ENCODE assay signal across 25 cellular contexts in the genomic region with DNA sequence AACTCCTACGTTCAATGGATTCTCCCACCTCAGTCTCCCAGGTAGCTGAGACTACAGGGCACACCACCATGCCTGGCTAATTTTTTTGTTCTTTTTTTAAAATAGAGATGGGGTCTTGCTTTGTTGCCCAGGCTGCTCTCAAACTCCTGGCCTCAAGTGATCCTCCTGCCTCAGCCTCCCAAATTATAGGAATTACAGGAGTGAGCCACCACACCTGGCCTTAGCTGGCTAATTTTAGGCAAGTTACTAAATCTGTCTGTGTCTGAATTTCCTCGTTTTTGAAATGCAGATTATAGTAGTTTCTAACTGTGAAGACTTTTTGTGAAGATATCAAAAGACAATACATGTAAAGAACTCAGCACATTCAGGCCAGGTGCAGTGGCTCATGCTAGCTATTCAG. TPM values are rescaled to one million over a fixed set of nuclear protein-coding genes. Genes with fewer than 3 reads are reported as not detected.
A peak's percentile ranks its signal among the peaks of the same experiment; 100 is the strongest.
DNase-seq lines count a peak whose midpoint lies in the region; ATAC-seq, FAIRE-seq and TF ChIP-seq lines count a peak whose summit lies in the region.
"Had no signal": no experiment of that assay in that cellular context is flagged by ENCODE, and none has a peak within 500 bp of the region (broad histone marks: within the 10 kb centered on the region; RNA-seq: fewer than 3 reads in every experiment).

No MANE protein-coding gene starts in this region.

- ATAC-seq in WTC11: peak; percentile 55
- no peak for ATAC-seq in memory B cell (ENCODE audit: low read depth)
- ATAC-seq in pancreas: no peak
- ATAC-seq in HG03354 (IDR thresholded peaks at IDR 0.05; ENCODE audit: poor library complexity, severe bottlenecking, unreplicated experiment): no peak
- ATAC-seq: GM12878 had no signal

- no peak for DNase-seq in WTC11 (ENCODE audit: low spot score)
- DNase-seq in memory B cell (ENCODE audit: low spot score in 2 of 2): no peak
- no peak for DNase-seq in NCI-H1105 (lab: John Stamatoyannopoulos, UW)
- no peak for DNase-seq in pancreas
- DNase-seq: 8988T; ACHN; BE2C; C1 segment of cervical spinal cord; CD4-positive, alpha-beta memory T cell; CD4-positive, CD25-positive, alpha-beta regulatory T cell; CD8-positive, alpha-beta memory T cell; COR-L47; DMS 273 treated with DMSO at 0.1 percent for 48 hours; DMS153; DMS53; DMS79; DND-41; EL; GDM1 had no signal

- no peaks in the 10 kb centered on the region for H3K4me1 ChIP-seq in pancreas
- H3K4me1 ChIP-seq: BE2C, BLaER1 had no signal

- H3K27me3 Mint-ChIP-seq in WTC11 (ENCODE audit: low read depth) (no peaks in the 10 kb centered on the region), memory B cell (no peaks in the 10 kb centered on the region)
- H3K27me3 Mint-ChIP-seq: CD4-positive, alpha-beta memory T cell; CD4-positive, CD25-positive, alpha-beta regulatory T cell; CD8-positive, alpha-beta memory T cell had no signal

- POLR2A ChIA-PET in WTC11 (lab: Charles Lee): no interaction called here

- H3K9me3 ChIP-seq in pancreas: no peaks in the 10 kb centered on the region
- H3K9me3 ChIP-seq: BE2C, BLaER1 had no signal

- H3K9me3 Mint-ChIP-seq in WTC11: no peaks in the 10 kb centered on the region
- H3K9me3 Mint-ChIP-seq in memory B cell: no peaks in the 10 kb centered on the region
- H3K9me3 Mint-ChIP-seq: CD14-positive monocyte; CD4-positive, alpha-beta memory T cell; CD4-positive, CD25-positive, alpha-beta regulatory T cell; CD8-positive, alpha-beta memory T cell had no signal

- peaks cover 0 to 3% (median 0%) of the 10 kb centered on the region in 3 donors for H3K36me3 ChIP-seq in pancreas

- 78 to 89% methylated on average over 2 of the region's 2 CpGs for WGBS in pancreas, 2 donors

- CTCF ChIA-PET in WTC11 (lab: Charles Lee): interaction anchor here (1.4 kb wide), 1 partner anchor 14 kb away, joined by 3 read pairs; a partner anchor contains a TSS

- no peak for FAIRE-seq in pancreas (lab: Jason Lieb, UNC)
- FAIRE-seq: GM12878, GM12892, GM18507 had no signal

- H3K36me3 Mint-ChIP-seq in WTC11: peaks cover 10% of the 10 kb centered on the region
- H3K36me3 Mint-ChIP-seq in memory B cell: peaks cover 13% of the 10 kb centered on the region

- H3K4me3 Mint-ChIP-seq in WTC11 (no peak overlapping the region), memory B cell (no peak overlapping the region)
- H3K4me3 Mint-ChIP-seq: CD14-positive monocyte; CD4-positive, alpha-beta memory T cell; CD4-positive, CD25-positive, alpha-beta regulatory T cell; CD8-positive, alpha-beta memory T cell had no signal

- H3K4me3 ChIP-seq in pancreas: no peak overlapping the region
- H3K4me3 ChIP-seq: BLaER1, GM12878 had no signal

- no peak overlapping the region for H3K27ac ChIP-seq in pancreas
- H3K27ac ChIP-seq: BLaER1 had no signal

- intact Hi-C loops in pancreas (cut with DNase I): no loop called here

- peaks cover 30% of the 10 kb centered on the region for H3K4me1 Mint-ChIP-seq in WTC11
- H3K4me1 Mint-ChIP-seq in memory B cell: no peaks in the 10 kb centered on the region
- H3K4me1 Mint-ChIP-seq: CD14-positive monocyte had no signal

- TF ChIP-seq CTCF in WTC11 (IDR thresholded peaks at IDR 0.05): no peak
- TF ChIP-seq CTCF in pancreas (IDR thresholded peaks at IDR 0.05): no peak

- H3K27me3 ChIP-seq in pancreas: no peaks in the 10 kb centered on the region
- H3K27me3 ChIP-seq: BE2C, BLaER1 had no signal

- H3K27ac Mint-ChIP-seq in WTC11 (no peak overlapping the region), memory B cell (peak overlapping the region; percentile 58)
- H3K27ac Mint-ChIP-seq: CD14-positive monocyte; CD4-positive, CD25-positive, alpha-beta regulatory T cell had no signal

TF ChIP-seq in WTC11, 78 proteins besides CTCF, POLR2A, EP300 and RAD21:
- TF ChIP-seq ZNF121 (CRISPR knock-in tag; IDR thresholded peaks at IDR 0.05) (peak; percentile 98), GTF2I (CRISPR knock-in tag; conservative IDR thresholded peaks at IDR 0.05) (peak; percentile 92), JAZF1 (CRISPR knock-in tag; IDR thresholded peaks at IDR 0.05) (no peak)

RNA-seq across cellular contexts. Expression of a gene that starts 13.7 kb away (rescaled TPM):
- total RNA-seq in WTC11 (2021) (49.9 to 53.5 TPM (median 51.9 TPM) in 3 replicates), pancreas (10 to 100 TPM; 15.0 to 20.7 (median 16.2) TPM)
- polyA plus RNA-seq in pancreas: 10 to 100 TPM; 23.0 to 25.1 TPM
